In the genomic region with DNA sequence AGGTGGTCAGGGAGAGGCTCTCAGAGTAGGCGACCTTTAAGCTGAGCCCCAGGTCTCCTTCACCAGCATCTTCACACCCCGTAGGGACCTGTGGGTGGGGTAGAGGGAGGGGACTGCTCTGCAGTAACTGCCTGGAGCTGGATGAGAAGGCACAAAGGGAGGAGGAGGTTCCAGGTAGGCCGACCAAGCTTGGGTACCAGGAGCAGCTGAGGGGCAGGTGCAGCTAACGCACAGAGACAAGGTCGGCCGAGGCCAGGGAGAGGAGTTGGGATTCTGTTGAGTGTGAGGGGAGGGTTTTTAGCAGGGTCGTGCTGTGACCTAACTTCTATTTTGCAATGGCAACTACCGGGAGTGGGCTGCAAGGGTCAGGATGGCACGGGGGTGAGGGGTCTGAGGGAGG, we compare ENCODE assay signal across 23 cellular contexts. TPM values are rescaled to one million over a fixed set of nuclear protein-coding genes. Genes with fewer than 3 reads are reported as not detected.
"Had no signal": no experiment of that assay in that cellular context is flagged by ENCODE, and none has a peak within 500 bp of the region (broad histone marks: within the 10 kb centered on the region; RNA-seq: fewer than 3 reads in every experiment).

No MANE protein-coding gene starts in this region.

- H3K27me3 ChIP-seq: colonic mucosa, gastrocnemius medialis, transverse colon, uterus had no signal

- FAIRE-seq: keratinocyte had no signal

- ATAC-seq: esophagus mucosa; gastrocnemius medialis; left lung; lower lobe of right lung; naive thymus-derived CD8-positive, alpha-beta T cell; right cardiac atrium; stimulated activated naive B cell treated with anti-CD40 and anti-IgM and Interleukin-4, amounts not matched to agents 10 μg/mL and 1 μg/mL and 100 μg/mL, for 72 hours; upper lobe of right lung had no signal

- H3K9me3 Mint-ChIP-seq: dendritic cell treated with granulocyte-macrophage colony-stimulating factor and Interleukin-4, amounts not matched to agents 40 ng/mL and 50 ng/mL, for 4 days; endodermal cell; naive thymus-derived CD8-positive, alpha-beta T cell; stimulated activated naive B cell treated with anti-CD40 and anti-IgM and Interleukin-4, amounts not matched to agents 10 μg/mL and 1 μg/mL and 100 μg/mL, for 72 hours; stimulated activated naive CD8-positive, alpha-beta T cell treated with anti-CD3 and anti-CD28 coated beads, Interleukin-15, Interleukin-2, amounts not matched to agents 100 ng/mL and 50 ng/mL, for 24 hours had no signal

- H3K36me3 ChIP-seq: colonic mucosa, gastrocnemius medialis, left lung, lower lobe of right lung, prostate gland, sigmoid colon, suprapubic skin, transverse colon, upper lobe of right lung, uterus had no signal

- H3K27ac Mint-ChIP-seq: dendritic cell treated with granulocyte-macrophage colony-stimulating factor and Interleukin-4, amounts not matched to agents 40 ng/mL and 50 ng/mL, for 4 days; endodermal cell; naive thymus-derived CD8-positive, alpha-beta T cell; stimulated activated naive B cell treated with anti-CD40 and anti-IgM and Interleukin-4, amounts not matched to agents 10 μg/mL and 1 μg/mL and 100 μg/mL, for 72 hours; stimulated activated naive CD8-positive, alpha-beta T cell treated with anti-CD3 and anti-CD28 coated beads, Interleukin-15, Interleukin-2, amounts not matched to agents 100 ng/mL and 50 ng/mL, for 24 hours had no signal

- H3K36me3 Mint-ChIP-seq: naive thymus-derived CD8-positive, alpha-beta T cell; stimulated activated naive B cell treated with anti-CD40 and anti-IgM and Interleukin-4, amounts not matched to agents 10 μg/mL and 1 μg/mL and 100 μg/mL, for 72 hours had no signal

- DNase-seq: colonic mucosa; effector CD8-positive, alpha-beta T cell; endodermal cell; foreskin fibroblast; gastrocnemius medialis; head of caudate nucleus; lower lobe of right lung; sigmoid colon; stimulated activated CD4-positive, alpha-beta T cell treated with anti-CD3 and anti-CD28 coated beads, Interleukin-2, amount 100 ng/mL, for 48 hours; stimulated activated naive B cell treated with anti-CD40 and anti-IgM and Interleukin-4, amounts not matched to agents 10 μg/mL and 1 μg/mL and 100 μg/mL, for 72 hours; transverse colon; upper lobe of right lung; uterus had no signal

- H3K27ac ChIP-seq: colonic mucosa, epithelial cell of prostate, gastrocnemius medialis, left lung, lower lobe of right lung, prostate gland, sigmoid colon, suprapubic skin, transverse colon, upper lobe of right lung, uterus had no signal

- H3K4me1 Mint-ChIP-seq: endodermal cell had no signal

- H3K4me3 Mint-ChIP-seq: dendritic cell treated with granulocyte-macrophage colony-stimulating factor and Interleukin-4, amounts not matched to agents 40 ng/mL and 50 ng/mL, for 4 days; endodermal cell; naive thymus-derived CD8-positive, alpha-beta T cell; stimulated activated naive B cell treated with anti-CD40 and anti-IgM and Interleukin-4, amounts not matched to agents 10 μg/mL and 1 μg/mL and 100 μg/mL, for 72 hours; stimulated activated naive CD8-positive, alpha-beta T cell treated with anti-CD3 and anti-CD28 coated beads, Interleukin-15, Interleukin-2, amounts not matched to agents 100 ng/mL and 50 ng/mL, for 24 hours had no signal

- H3K4me1 ChIP-seq: colonic mucosa, left lung, lower lobe of right lung, prostate gland, sigmoid colon, upper lobe of right lung, uterus had no signal

- H3K4me3 ChIP-seq: colonic mucosa, gastrocnemius medialis, left lung, lower lobe of right lung, prostate gland, sigmoid colon, suprapubic skin, transverse colon, upper lobe of right lung, uterus had no signal

- H3K9me3 ChIP-seq: colonic mucosa, gastrocnemius medialis, left lung, lower lobe of right lung, prostate gland, sigmoid colon, suprapubic skin, transverse colon, upper lobe of right lung, uterus had no signal

RNA-seq across cellular contexts. Expression of a gene that starts 5.9 kb away (rescaled TPM):
- total RNA-seq: naive thymus-derived CD8-positive, alpha-beta T cell had no signal
- polyA plus RNA-seq: naive thymus-derived CD8-positive, alpha-beta T cell had no signal
